ENCODE assay signal across 8 cellular contexts in genomic region chr16:84144301-84144858, GRCh38. TPM values are rescaled to one million over a fixed set of nuclear protein-coding genes. Genes with fewer than 3 reads are reported as not detected.
DNase-seq lines count a peak whose midpoint lies in the region; ATAC-seq lines count a peak whose summit lies in the region.

No MANE protein-coding gene starts in this region.

- H3K27ac Mint-ChIP-seq in stimulated activated effector memory CD8-positive, alpha-beta T cell treated with anti-CD3 and anti-CD28 coated beads, Interleukin-12 subunit alpha, Interleukin-12 subunit beta, amount 100 ng/mL, for 72 hours = peak overlapping the region; percentile 88

- H3K4me1 ChIP-seq in mesodermal cell (ENCODE audit: control insufficient read depth, insufficient read depth, low read length, poor library complexity, severe bottlenecking) = peaks cover 5% of the 10 kb centered on the region

- H3K9me3 Mint-ChIP-seq in stimulated activated effector memory CD8-positive, alpha-beta T cell treated with anti-CD3 and anti-CD28 coated beads, Interleukin-12 subunit alpha, Interleukin-12 subunit beta, amount 100 ng/mL, for 72 hours = no peaks in the 10 kb centered on the region

- H3K36me3 Mint-ChIP-seq in stimulated activated effector memory CD8-positive, alpha-beta T cell treated with anti-CD3 and anti-CD28 coated beads, Interleukin-12 subunit alpha, Interleukin-12 subunit beta, amount 100 ng/mL, for 72 hours = peaks cover 7% of the 10 kb centered on the region

- H3K36me3 ChIP-seq in mesodermal cell (ENCODE audit: control insufficient read depth, insufficient read depth, low read length) = peaks cover 7% of the 10 kb centered on the region

- no peaks in the 10 kb centered on the region for H3K9me3 ChIP-seq in mesodermal cell (ENCODE audit: control insufficient read depth, low read length)

- DNase-seq in NCI-H1092 treated with DMSO at 0.1 percent for 48 hours (lab: John Stamatoyannopoulos, UW) (peak; percentile 24), NCI-H1092 (lab: John Stamatoyannopoulos, UW) (no peak), DMS79 (lab: John Stamatoyannopoulos, UW) (no peak)
- no peak for DNase-seq in Jurkat, Clone E6-1 (ENCODE audit: low read depth, low spot score)
- peak; percentile 6 to 18 for DNase-seq in activated CD4-positive, alpha-beta T cell treated with anti-CD3 and anti-CD28 coated beads, Interleukin-2, amount 50 U/mL, for 4 hours
- peak; percentile 28 for DNase-seq in effector CD4-positive, alpha-beta T cell
- peak; percentile 14 to 71 for DNase-seq in stimulated activated effector memory CD8-positive, alpha-beta T cell treated with anti-CD3 and anti-CD28 coated beads, Interleukin-12 subunit alpha, Interleukin-12 subunit beta, amount 100 ng/mL, for 72 hours (ENCODE audit: low spot score in 2 of 2)

- WGBS in mesodermal cell (ENCODE audit: insufficient coverage in 2 of 2), 2 experiments = 0 to 2% methylated on average over 8 to 15 of the region's 37 CpGs

- H3K27ac ChIP-seq in mesodermal cell (ENCODE audit: low read depth, low read length, severe bottlenecking) = peak overlapping the region; percentile 80

- H3K4me1 Mint-ChIP-seq in stimulated activated effector memory CD8-positive, alpha-beta T cell treated with anti-CD3 and anti-CD28 coated beads, Interleukin-12 subunit alpha, Interleukin-12 subunit beta, amount 100 ng/mL, for 72 hours = peaks cover 22% of the 10 kb centered on the region

- H3K4me3 Mint-ChIP-seq in stimulated activated effector memory CD8-positive, alpha-beta T cell treated with anti-CD3 and anti-CD28 coated beads, Interleukin-12 subunit alpha, Interleukin-12 subunit beta, amount 100 ng/mL, for 72 hours = peak overlapping the region; percentile 94

- H3K4me3 ChIP-seq in Jurkat, Clone E6-1 (ENCODE audit: low read length) = peak overlapping the region; percentile 75
- peak overlapping the region; percentile 98 for H3K4me3 ChIP-seq in mesodermal cell (ENCODE audit: extremely low read depth, insufficient read depth, low read length, poor library complexity, severe bottlenecking)

- ATAC-seq in stimulated activated effector memory CD8-positive, alpha-beta T cell treated with anti-CD3 and anti-CD28 coated beads, Interleukin-12 subunit alpha, Interleukin-12 subunit beta, amount 100 ng/mL, for 72 hours = peak; percentile 69

RNA-seq across cellular contexts. Expression of gene HSDL1, which starts 0.6 kb away (rescaled TPM):
- 57.0 TPM for polyA plus RNA-seq in Jurkat, Clone E6-1 (2012; ENCODE audit: insufficient read depth, insufficient read length)
- 45.7 TPM for polyA plus RNA-seq in mesodermal cell (2013, experiment 1 of 2)
- 42.6 TPM for polyA plus RNA-seq in mesodermal cell (2013, experiment 2 of 2)

RNA-seq across cellular contexts. Expression of gene DNAAF1, which starts 0.7 kb away (rescaled TPM):
- not detected for polyA plus RNA-seq in Jurkat, Clone E6-1 (2012; ENCODE audit: insufficient read depth, insufficient read length)
- not detected for polyA plus RNA-seq in mesodermal cell (2013, experiment 1 of 2)
- not detected for polyA plus RNA-seq in mesodermal cell (2013, experiment 2 of 2)

RNA-seq across cellular contexts. Expression of gene MBTPS1, which starts 27.6 kb away (rescaled TPM):
- 65.6 TPM for polyA plus RNA-seq in Jurkat, Clone E6-1 (2012; ENCODE audit: insufficient read depth, insufficient read length)
- polyA plus RNA-seq in mesodermal cell (2013, experiment 1 of 2) = 66.8 TPM
- polyA plus RNA-seq in mesodermal cell (2013, experiment 2 of 2) = 63.2 TPM

RNA-seq across cellular contexts. Expression of gene TAF1C, which starts 42.5 kb away (rescaled TPM):
- 67.2 TPM for polyA plus RNA-seq in Jurkat, Clone E6-1 (2012; ENCODE audit: insufficient read depth, insufficient read length)
- 36.5 TPM for polyA plus RNA-seq in mesodermal cell (2013, experiment 1 of 2)
- polyA plus RNA-seq in mesodermal cell (2013, experiment 2 of 2) = 35.7 TPM

RNA-seq across cellular contexts. Expression of gene ADAD2, which starts 46.6 kb away (rescaled TPM):
- not detected for polyA plus RNA-seq in Jurkat, Clone E6-1 (2012; ENCODE audit: insufficient read depth, insufficient read length)
- polyA plus RNA-seq in mesodermal cell (2013, experiment 1 of 2) = 0.33 TPM
- polyA plus RNA-seq in mesodermal cell (2013, experiment 2 of 2) = not detected

Comparison
In these comparisons a context has a peak if more than half of its experiments do, and no peak if none do; other contexts are left out.
1. DNase-seq: peak in NCI-H1092 treated with DMSO at 0.1 percent for 48 hours (single experiment), activated CD4-positive, alpha-beta T cell treated with anti-CD3 and anti-CD28 coated beads, Interleukin-2, amount 50 U/mL, for 4 hours (2 of 2), effector CD4-positive, alpha-beta T cell (single experiment) and stimulated activated effector memory CD8-positive, alpha-beta T cell treated with anti-CD3 and anti-CD28 coated beads, Interleukin-12 subunit alpha, Interleukin-12 subunit beta, amount 100 ng/mL, for 72 hours (2 of 2); none in NCI-H1092 (single experiment), Jurkat, Clone E6-1 (single experiment) and DMS79 (single experiment).